In the genomic region with DNA sequence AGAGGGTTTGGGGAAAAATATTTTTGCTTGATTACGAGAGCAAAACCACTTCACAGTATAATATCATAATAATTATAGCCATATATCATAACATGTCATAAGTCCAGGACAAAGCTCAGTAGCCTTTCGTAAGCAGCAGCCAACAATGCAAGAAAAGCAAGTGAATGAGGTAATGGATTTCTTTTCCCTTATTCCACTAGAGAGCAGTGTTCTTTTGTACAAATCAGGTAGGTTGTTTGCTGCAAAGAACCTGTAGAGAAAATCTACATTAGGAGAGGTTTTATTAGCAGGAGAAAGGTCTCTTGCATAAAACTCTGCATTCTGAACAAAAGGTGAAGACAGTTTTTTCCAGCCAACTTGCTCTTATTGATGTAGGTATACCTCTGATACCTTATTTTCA, we compare ENCODE assay signal across 9 cellular contexts.
DNase-seq lines count a peak whose midpoint lies in the region; ATAC-seq, FAIRE-seq and TF ChIP-seq lines count a peak whose summit lies in the region.
"Had no signal": no experiment of that assay in that cellular context is flagged by ENCODE, and none has a peak within 500 bp of the region (broad histone marks: within the 10 kb centered on the region; RNA-seq: fewer than 3 reads in every experiment).

No MANE protein-coding gene starts in this region.

- H3K9me3 ChIP-seq in DND-41 (ENCODE audit: insufficient read depth, low read length, severe bottlenecking) = no peaks in the 10 kb centered on the region

- no peaks in the 10 kb centered on the region for H4K20me1 ChIP-seq in DND-41 (ENCODE audit: insufficient read depth, low read length)

- TF ChIP-seq CTCF in DND-41 (IDR thresholded peaks at IDR 0.05; ENCODE audit: borderline replicate concordance, extremely low read depth, low read length, poor library complexity, severe bottlenecking) = peak; percentile 64

- no peak for FAIRE-seq in GM12892 (lab: Jason Lieb, UNC)

- no peak overlapping the region for H3K27ac Mint-ChIP-seq in activated T-helper 17 cell treated with anti-CD3 and anti-CD28 coated beads, Interleukin-2, amount 50 U/mL, for 72 hours

- no peak for DNase-seq in DND-41
- peak; percentile 9 for DNase-seq in NCI-H2029 treated with DMSO at 0.1 percent for 48 hours (lab: John Stamatoyannopoulos, UW)
- DNase-seq in cerebellar cortex (ENCODE audit: low spot score) = peak; percentile 64
- peak; percentile 13 for DNase-seq in non-pigmented ciliary epithelial cell (ENCODE audit: low read depth)
- DNase-seq in GM12892 (ENCODE audit: insufficient read length) = no peak
- no peak for DNase-seq in activated CD4-positive, alpha-beta T cell treated with anti-CD3 and anti-CD28 coated beads for 1 hour
- DNase-seq: RPMI8226 had no signal

- H3K4me1 Mint-ChIP-seq in activated T-helper 17 cell treated with anti-CD3 and anti-CD28 coated beads, Interleukin-2, amount 50 U/mL, for 72 hours = no peaks in the 10 kb centered on the region

- no peak overlapping the region for H3K4me2 ChIP-seq in DND-41 (ENCODE audit: insufficient read depth, low read length)

- H2AFZ ChIP-seq in DND-41 (ENCODE audit: low read depth, low read length) = no peak overlapping the region

- H3K4me3 Mint-ChIP-seq in activated T-helper 17 cell treated with anti-CD3 and anti-CD28 coated beads, Interleukin-2, amount 50 U/mL, for 72 hours = no peak overlapping the region

- H3K4me3 ChIP-seq in DND-41 (ENCODE audit: low read depth in 1 of 2, low read length in 2 of 2) = no peak overlapping the region

- H3K27me3 Mint-ChIP-seq in activated T-helper 17 cell treated with anti-CD3 and anti-CD28 coated beads, Interleukin-2, amount 50 U/mL, for 72 hours = no peaks in the 10 kb centered on the region

- no peaks in the 10 kb centered on the region for H3K36me3 ChIP-seq in DND-41 (ENCODE audit: insufficient read depth, low read length)

- H3K9me3 Mint-ChIP-seq in activated T-helper 17 cell treated with anti-CD3 and anti-CD28 coated beads, Interleukin-2, amount 50 U/mL, for 72 hours = peaks cover 2% of the 10 kb centered on the region

- H3K9ac ChIP-seq in DND-41 (ENCODE audit: low read depth, low read length) = no peak overlapping the region

- no peak for TF ChIP-seq POLR2A in GM12892 (IDR thresholded peaks at IDR 0.05; ENCODE audit: low read depth, low read length)

- H3K4me1 ChIP-seq in DND-41 (ENCODE audit: insufficient read depth, low read length) = no peaks in the 10 kb centered on the region

- no peaks in the 10 kb centered on the region for H3K36me3 Mint-ChIP-seq in activated T-helper 17 cell treated with anti-CD3 and anti-CD28 coated beads, Interleukin-2, amount 50 U/mL, for 72 hours (ENCODE audit: low read depth)

- peak; percentile 45; the same call in 1 of the 3 replicates for ATAC-seq in DND-41 (ENCODE audit: insufficient read depth, low read depth)
- no peak for ATAC-seq in activated T-helper 17 cell treated with anti-CD3 and anti-CD28 coated beads, Interleukin-2, amount 50 U/mL, for 72 hours (replicated peaks)
- no peak for ATAC-seq in HG02852 (IDR thresholded peaks at IDR 0.05; ENCODE audit: unreplicated experiment)

- H3K79me2 ChIP-seq in DND-41 (ENCODE audit: insufficient read depth, low read length) = no peaks in the 10 kb centered on the region

- H3K27ac ChIP-seq in DND-41 (ENCODE audit: low read length) = no peak overlapping the region

- H3K27me3 ChIP-seq in DND-41 (ENCODE audit: insufficient read depth, low read length, poor library complexity) = no peaks in the 10 kb centered on the region

Comparison
In these comparisons a context has a peak if more than half of its experiments do, and no peak if none do; other contexts are left out.
1. DNase-seq: peak in NCI-H2029 treated with DMSO at 0.1 percent for 48 hours (single experiment), cerebellar cortex (single experiment) and non-pigmented ciliary epithelial cell (single experiment); none in DND-41 (single experiment), GM12892 (single experiment) and activated CD4-positive, alpha-beta T cell treated with anti-CD3 and anti-CD28 coated beads for 1 hour (single experiment).